13 cellular contexts compared by ENCODE assay signal in genomic region chr2:38498039-38498438, GRCh38.
A peak's percentile ranks its signal among the peaks of the same experiment; 100 is the strongest.
DNase-seq lines count a peak whose midpoint lies in the region; ATAC-seq, FAIRE-seq and TF ChIP-seq lines count a peak whose summit lies in the region.
"Had no signal": no experiment of that assay in that cellular context is flagged by ENCODE, and none has a peak within 500 bp of the region (broad histone marks: within the 10 kb centered on the region; RNA-seq: fewer than 3 reads in every experiment).

No MANE protein-coding gene starts in this region.

- H3K27me3 ChIP-seq in left ventricle myocardium inferior (ENCODE audit: low read depth), result no peaks in the 10 kb centered on the region
- H3K27me3 ChIP-seq in mesenchymal stem cell (ENCODE audit: control insufficient read depth in 1 of 2, insufficient read depth in 1 of 2, low read length in 2 of 2), result peaks cover 21 to 22% of the 10 kb centered on the region in 2 experiments
- H3K27me3 ChIP-seq: ovary had no signal

- H3K27ac ChIP-seq in left ventricle myocardium inferior (replicated peaks) (peak overlapping the region; percentile 59), mesenchymal stem cell (ENCODE audit: low read length, poor library complexity, severe bottlenecking) (no peak overlapping the region)
- H3K27ac ChIP-seq: ovary had no signal

- FAIRE-seq in GM12891 (lab: Jason Lieb, UNC), result peak; percentile 84
- FAIRE-seq: D721Med had no signal

- H2BK12ac ChIP-seq in mesenchymal stem cell (ENCODE audit: low read length in 2 of 2), result no peak overlapping the region

- H4K91ac ChIP-seq in mesenchymal stem cell (ENCODE audit: low read length), result no peak overlapping the region

- no peak overlapping the region for H3K4me2 ChIP-seq in mesenchymal stem cell (ENCODE audit: low read length, poor library complexity, severe bottlenecking)
- H3K4me2 ChIP-seq: SK-N-SH had no signal

- H3K4me1 ChIP-seq in left ventricle myocardium inferior (peaks cover 32% of the 10 kb centered on the region), mesenchymal stem cell (ENCODE audit: control insufficient read depth, insufficient read depth, low read depth, low read length) (no peaks in the 10 kb centered on the region)

- H3K4ac ChIP-seq in mesenchymal stem cell (ENCODE audit: low read depth in 1 of 2, low read length in 2 of 2), result no peak overlapping the region

- no peak overlapping the region for H2BK120ac ChIP-seq in mesenchymal stem cell (ENCODE audit: low read depth, low read length)

- H3K18ac ChIP-seq in mesenchymal stem cell (ENCODE audit: low read depth in 1 of 2, low read length in 2 of 2), result no peak overlapping the region

- H3K36me3 ChIP-seq in left ventricle myocardium inferior (no peaks in the 10 kb centered on the region), mesenchymal stem cell (ENCODE audit: control insufficient read depth in 1 of 2, insufficient read depth in 2 of 2, low read depth in 1 of 2, low read length in 2 of 2) (no peaks in the 10 kb centered on the region)
- H3K36me3 ChIP-seq: ovary had no signal

- WGBS in mesenchymal stem cell, result 71% methylated on average over 3 of the region's 3 CpGs

- H3K9ac ChIP-seq in mesenchymal stem cell (ENCODE audit: low read length), result no peak overlapping the region
- H3K9ac ChIP-seq: SK-N-SH had no signal

- no peak overlapping the region for H3K4me3 ChIP-seq in left ventricle myocardium inferior
- no peak overlapping the region for H3K4me3 ChIP-seq in mesenchymal stem cell (ENCODE audit: insufficient read depth in 1 of 2, low read depth in 1 of 2, low read length in 2 of 2)
- H3K4me3 ChIP-seq: ovary had no signal

- DNase-seq in GM12891 (ENCODE audit: insufficient read length, low spot score) (peak; percentile 34), NCI-H1436 (lab: John Stamatoyannopoulos, UW) (peak; percentile 55), left ventricle myocardium inferior (peak; percentile 42), mesenchymal stem cell (no peak), erythroblast (lab: John Stamatoyannopoulos, UW) (no peak)
- DNase-seq: activated CD4-positive, alpha-beta T cell treated with anti-CD3 and anti-CD28 coated beads, Interleukin-2, amount 50 U/mL, for 4 hours; NCI-H2029; ovary; SK-N-SH had no signal

- TF ChIP-seq POLR2A in GM12891 (IDR thresholded peaks at IDR 0.05; ENCODE audit: low read depth, low read length) (no peak), erythroblast (IDR thresholded peaks at IDR 0.05; ENCODE audit: low read length) (no peak)

- ATAC-seq in GM21576 (IDR thresholded peaks at IDR 0.05; ENCODE audit: unreplicated experiment), result peak; percentile 76
- no peak for ATAC-seq in GM19035 (IDR thresholded peaks at IDR 0.05; ENCODE audit: unreplicated experiment)
- ATAC-seq in GM18907 (IDR thresholded peaks at IDR 0.05; ENCODE audit: unreplicated experiment), result no peak

- no peak overlapping the region for H3K14ac ChIP-seq in mesenchymal stem cell (ENCODE audit: low read length in 2 of 2)

- H3K23ac ChIP-seq in mesenchymal stem cell (ENCODE audit: low read length in 2 of 2), result no peak overlapping the region

- H4K8ac ChIP-seq in mesenchymal stem cell (ENCODE audit: low read length), result no peak overlapping the region

- TF ChIP-seq CTCF in left ventricle myocardium inferior (IDR thresholded peaks at IDR 0.05; ENCODE audit: borderline replicate concordance), result no peak

- peaks cover 12% of the 10 kb centered on the region for H3K9me3 ChIP-seq in left ventricle myocardium inferior (replicated peaks)
- peaks cover 14% of the 10 kb centered on the region for H3K9me3 ChIP-seq in mesenchymal stem cell (ENCODE audit: control insufficient read depth, low read length)
- H3K9me3 ChIP-seq: ovary, SK-N-SH had no signal

- no peak overlapping the region for H2AFZ ChIP-seq in mesenchymal stem cell (ENCODE audit: low read depth, low read length)

- H2BK15ac ChIP-seq in mesenchymal stem cell (ENCODE audit: low read depth, poor library complexity, severe bottlenecking), result no peak overlapping the region

- intact Hi-C loops in left ventricle myocardium inferior (cut with micrococcal nuclease), result no loop called here

- no peaks in the 10 kb centered on the region for H3K79me1 ChIP-seq in mesenchymal stem cell (replicated peaks; ENCODE audit: low read length, poor library complexity, severe bottlenecking)

- H2BK5ac ChIP-seq in mesenchymal stem cell (ENCODE audit: low read depth, low read length, poor library complexity, severe bottlenecking), result no peak overlapping the region

- no peak overlapping the region for H2AK5ac ChIP-seq in mesenchymal stem cell (ENCODE audit: low read length, severe bottlenecking)

TF ChIP-seq in GM12891, 5 proteins besides CTCF, POLR2A, EP300 and RAD21:
- TF ChIP-seq SPI1 (IDR thresholded peaks at IDR 0.05; ENCODE audit: low read depth, low read length), result peak; percentile 86
- TF ChIP-seq POLR2AphosphoS5 (IDR thresholded peaks at IDR 0.05; ENCODE audit: low read depth, low read length), result no peak
- TF ChIP-seq POU2F2 (IDR thresholded peaks at IDR 0.05; ENCODE audit: low read depth, low read length), result no peak
- no peak for TF ChIP-seq PAX5 (IDR thresholded peaks at IDR 0.05; ENCODE audit: insufficient read depth, low read length, severe bottlenecking)
- no peak for TF ChIP-seq TAF1 (IDR thresholded peaks at IDR 0.05; ENCODE audit: low read depth, low read length)

Comparison
In these comparisons a context has a peak if more than half of its experiments do, and no peak if none do; other contexts are left out.
1. DNase-seq: peak in GM12891 (single experiment), NCI-H1436 (single experiment) and left ventricle myocardium inferior (single experiment); none in mesenchymal stem cell (single experiment) and erythroblast (0 of 2).